ENCODE assay signal across 16 cellular contexts in genomic region chr3:192092388-192093005, GRCh38.
DNase-seq lines count a peak whose midpoint lies in the region; ATAC-seq, FAIRE-seq and TF ChIP-seq lines count a peak whose summit lies in the region.
"Had no signal": no experiment of that assay in that cellular context is flagged by ENCODE, and none has a peak within 500 bp of the region (broad histone marks: within the 10 kb centered on the region; RNA-seq: fewer than 3 reads in every experiment).

No MANE protein-coding gene starts in this region.

- no peak overlapping the region for H3K27ac Mint-ChIP-seq in activated T-cell treated with anti-CD3 and anti-CD28 coated beads, Interleukin-2, amount 50 U/mL, for 72 hours
- H3K27ac Mint-ChIP-seq: B cell, nephron had no signal

- H3K36me3 Mint-ChIP-seq in activated T-cell treated with anti-CD3 and anti-CD28 coated beads, Interleukin-2, amount 50 U/mL, for 72 hours (ENCODE audit: insufficient read depth in 2 of 2), result no peaks in the 10 kb centered on the region

- no peaks in the 10 kb centered on the region for H3K27me3 Mint-ChIP-seq in activated T-cell treated with anti-CD3 and anti-CD28 coated beads, Interleukin-2, amount 50 U/mL, for 72 hours (ENCODE audit: low read depth)
- H3K27me3 Mint-ChIP-seq: B cell had no signal

- peak; percentile 68 for ATAC-seq in GM18907 (IDR thresholded peaks at IDR 0.05; ENCODE audit: unreplicated experiment)
- peak; percentile 47 for ATAC-seq in HG03354 (IDR thresholded peaks at IDR 0.05; ENCODE audit: poor library complexity, severe bottlenecking, unreplicated experiment)
- no peak for ATAC-seq in activated T-cell treated with anti-CD3 and anti-CD28 coated beads, Interleukin-2, amount 50 U/mL, for 72 hours (replicated peaks in 1 of 2)
- ATAC-seq: left ventricle myocardium superior; right cardiac atrium; stimulated activated naive CD8-positive, alpha-beta T cell treated with anti-CD3 and anti-CD28 coated beads, Interleukin-15, Interleukin-2, amounts not matched to agents 100 U/mL and 50 U/mL, for 24 hours had no signal

- no peaks in the 10 kb centered on the region for H3K4me1 Mint-ChIP-seq in activated T-cell treated with anti-CD3 and anti-CD28 coated beads, Interleukin-2, amount 50 U/mL, for 72 hours (ENCODE audit: low read depth)
- H3K4me1 Mint-ChIP-seq: nephron had no signal

- no peak for TF ChIP-seq POLR2A in H54 (IDR thresholded peaks at IDR 0.05; ENCODE audit: low read depth, low read length)

- DNase-seq in H54 (ENCODE audit: insufficient read length, low spot score), result no peak
- peak; percentile 3 for DNase-seq in iris pigment epithelial cell (ENCODE audit: low read depth)
- DNase-seq in activated T-cell treated with anti-CD3 and anti-CD28 coated beads, Interleukin-2, amount 50 U/mL, for 72 hours, result no peak
- DNase-seq in activated CD8-positive, alpha-beta memory T cell treated with anti-CD3 and anti-CD28 coated beads for 24 hours, result no peak
- DNase-seq in OCI-M1 (lab: John Stamatoyannopoulos, UW), result no peak
- no peak for DNase-seq in A172 (ENCODE audit: low spot score)
- DNase-seq: esophagus squamous epithelium; left ventricle myocardium superior; NCI-H2171; right cardiac atrium; SK-N-SH; stimulated activated naive CD8-positive, alpha-beta T cell treated with anti-CD3 and anti-CD28 coated beads, Interleukin-15, Interleukin-2, amounts not matched to agents 100 U/mL and 50 U/mL, for 24 hours had no signal

- H3K9me3 Mint-ChIP-seq in activated T-cell treated with anti-CD3 and anti-CD28 coated beads, Interleukin-2, amount 50 U/mL, for 72 hours, result peaks cover 4 to 11% of the 10 kb centered on the region in 2 donors

- H3K4me3 Mint-ChIP-seq in activated T-cell treated with anti-CD3 and anti-CD28 coated beads, Interleukin-2, amount 50 U/mL, for 72 hours, result no peak overlapping the region
- H3K4me3 Mint-ChIP-seq: B cell, nephron had no signal

- FAIRE-seq in H54 (lab: Jason Lieb, UNC), result peak; percentile 87

Comparison
In these comparisons a context has a peak if more than half of its experiments do, and no peak if none do; other contexts are left out.
1. ATAC-seq: peak in GM18907 (single experiment) and HG03354 (single experiment); none in activated T-cell treated with anti-CD3 and anti-CD28 coated beads, Interleukin-2, amount 50 U/mL, for 72 hours (0 of 2).